ENCODE assay signal across 29 cellular contexts in genomic region chr11:21104641-21105040, GRCh38.
DNase-seq lines count a peak whose midpoint lies in the region; TF ChIP-seq lines count a peak whose summit lies in the region.
"Had no signal": no experiment of that assay in that cellular context is flagged by ENCODE, and none has a peak within 500 bp of the region (broad histone marks: within the 10 kb centered on the region; RNA-seq: fewer than 3 reads in every experiment).

No MANE protein-coding gene starts in this region.

- H2AK5ac ChIP-seq in trophoblast cell (ENCODE audit: low read length), result no peak overlapping the region

- DNase-seq in trophoblast cell, result peak; percentile 75 to 86
- DNase-seq in type B pancreatic cell (ENCODE audit: extremely low spot score, unreplicated experiment), result no peak
- no peak for DNase-seq in NCI-H510A (lab: John Stamatoyannopoulos, UW)
- no peak for DNase-seq in NCI-H2227 treated with DMSO at 0.1 percent for 48 hours (lab: John Stamatoyannopoulos, UW)
- DNase-seq: 8988T; ACHN; AML-193; BE2C; C1 segment of cervical spinal cord; Caco-2; Calu3; CD4-positive, alpha-beta memory T cell; CD4-positive, alpha-beta T cell; CD4-positive, CD25-positive, alpha-beta regulatory T cell; CD8-positive, alpha-beta memory T cell; CD8-positive, alpha-beta T cell; COR-L47; DMS 273 treated with DMSO at 0.1 percent for 48 hours; DMS79; DMS79 treated with DMSO at 0.1 percent for 48 hours; DND-41; EL had no signal

- H3K4me1 Mint-ChIP-seq in type B pancreatic cell (ENCODE audit: unreplicated experiment), result peaks cover 9% of the 10 kb centered on the region
- H3K4me1 Mint-ChIP-seq: B cell; CD14-positive monocyte; CD4-positive, alpha-beta memory T cell; CD4-positive, CD25-positive, alpha-beta regulatory T cell; CD8-positive, alpha-beta memory T cell had no signal

- H3K9me3 ChIP-seq in trophoblast cell (ENCODE audit: insufficient read depth, low read depth, low read length), result no peaks in the 10 kb centered on the region
- H3K9me3 ChIP-seq: A549, BE2C, BLaER1, Caco-2 had no signal

- no peaks in the 10 kb centered on the region for H3K9me3 Mint-ChIP-seq in type B pancreatic cell

- peaks cover 3% of the 10 kb centered on the region for H3K27me3 Mint-ChIP-seq in type B pancreatic cell
- H3K27me3 Mint-ChIP-seq: B cell; CD4-positive, alpha-beta memory T cell; CD4-positive, alpha-beta T cell; CD4-positive, CD25-positive, alpha-beta regulatory T cell; CD8-positive, alpha-beta memory T cell had no signal

- no peak overlapping the region for H3K23ac ChIP-seq in trophoblast cell (ENCODE audit: low read length)

- H3K14ac ChIP-seq in trophoblast cell (ENCODE audit: low read length), result no peak overlapping the region

- no peaks in the 10 kb centered on the region for H3K79me2 ChIP-seq in trophoblast cell (ENCODE audit: control insufficient read depth, insufficient read depth, low read length, poor library complexity)

- no CpG with 5 or more reads among the region's 2 CpGs for WGBS in trophoblast cell (ENCODE audit: extremely low coverage, insufficient coverage, insufficient read length)

- H4K91ac ChIP-seq in trophoblast cell (ENCODE audit: low read depth, low read length), result no peak overlapping the region

- no peak overlapping the region for H3K4me2 ChIP-seq in trophoblast cell (ENCODE audit: low read length)
- H3K4me2 ChIP-seq: A549; BLaER1; BLaER1 treated with 17β-estradiol and CSF1 and Interleukin-3, amounts not matched to agents 10 nM and 100 nM had no signal

- no peak overlapping the region for H2AFZ ChIP-seq in trophoblast cell (ENCODE audit: insufficient read depth, low read length, poor library complexity)

- H2BK5ac ChIP-seq in trophoblast cell (ENCODE audit: low read depth, low read length, poor library complexity), result no peak overlapping the region

- no peak overlapping the region for H3K27ac ChIP-seq in trophoblast cell (ENCODE audit: low read depth, low read length)
- H3K27ac ChIP-seq: 22Rv1; A549; BLaER1; BLaER1 treated with 17β-estradiol and CSF1 and Interleukin-3, amounts not matched to agents 10 nM and 100 nM; C4-2B had no signal

- no peak overlapping the region for H3K18ac ChIP-seq in trophoblast cell (ENCODE audit: low read length)

- H3K4me3 Mint-ChIP-seq in type B pancreatic cell, result no peak overlapping the region
- H3K4me3 Mint-ChIP-seq: B cell; CD14-positive monocyte; CD4-positive, alpha-beta memory T cell; CD4-positive, alpha-beta T cell; CD4-positive, CD25-positive, alpha-beta regulatory T cell; CD8-positive, alpha-beta memory T cell; CD8-positive, alpha-beta T cell had no signal

- no peaks in the 10 kb centered on the region for H3K36me3 ChIP-seq in trophoblast cell (ENCODE audit: control insufficient read depth in 1 of 2, insufficient read depth in 2 of 2, low read length in 2 of 2)
- H3K36me3 ChIP-seq: BE2C; BLaER1; BLaER1 treated with 17β-estradiol and CSF1 and Interleukin-3, amounts not matched to agents 10 nM and 100 nM had no signal

- no peak overlapping the region for H2BK120ac ChIP-seq in trophoblast cell (ENCODE audit: insufficient read depth, low read length, poor library complexity)

- H3K27me3 ChIP-seq in trophoblast cell (ENCODE audit: insufficient read depth, low read length), result no peaks in the 10 kb centered on the region
- H3K27me3 ChIP-seq: BE2C; BLaER1; BLaER1 treated with 17β-estradiol and CSF1 and Interleukin-3, amounts not matched to agents 10 nM and 100 nM had no signal

- no peak overlapping the region for H4K8ac ChIP-seq in trophoblast cell (ENCODE audit: low read depth, low read length)

- H3K4me1 ChIP-seq in trophoblast cell (ENCODE audit: control insufficient read depth in 1 of 2, insufficient read depth in 2 of 2, low read length in 2 of 2), result no peaks in the 10 kb centered on the region
- H3K4me1 ChIP-seq: A549; BE2C; BLaER1; BLaER1 treated with 17β-estradiol and CSF1 and Interleukin-3, amounts not matched to agents 10 nM and 100 nM had no signal

- H4K12ac ChIP-seq in trophoblast cell (ENCODE audit: low read depth, low read length), result no peak overlapping the region

- no peaks in the 10 kb centered on the region for H3K79me1 ChIP-seq in trophoblast cell (ENCODE audit: low read length)

- H3K4ac ChIP-seq in trophoblast cell (ENCODE audit: low read depth, low read length), result no peak overlapping the region

- no peak overlapping the region for H3K4me3 ChIP-seq in trophoblast cell (ENCODE audit: low read depth, low read length)
- H3K4me3 ChIP-seq: A549; BLaER1; BLaER1 treated with 17β-estradiol and CSF1 and Interleukin-3, amounts not matched to agents 10 nM and 100 nM had no signal

- peak overlapping the region; percentile 5 for H3K27ac Mint-ChIP-seq in type B pancreatic cell
- H3K27ac Mint-ChIP-seq: B cell; CD14-positive monocyte; CD4-positive, alpha-beta memory T cell; CD4-positive, alpha-beta T cell; CD4-positive, CD25-positive, alpha-beta regulatory T cell; CD8-positive, alpha-beta memory T cell; CD8-positive, alpha-beta T cell had no signal

- TF ChIP-seq CTCF in type B pancreatic cell (conservative IDR thresholded peaks at IDR 0.05), result no peak

- H3K9ac ChIP-seq in trophoblast cell (ENCODE audit: low read length), result no peak overlapping the region
- H3K9ac ChIP-seq: BLaER1; BLaER1 treated with 17β-estradiol and CSF1 and Interleukin-3, amounts not matched to agents 10 nM and 100 nM had no signal

- no peak overlapping the region for H2BK12ac ChIP-seq in trophoblast cell (ENCODE audit: low read length)

- H3K36me3 Mint-ChIP-seq in type B pancreatic cell, result no peaks in the 10 kb centered on the region
- H3K36me3 Mint-ChIP-seq: CD14-positive monocyte; CD4-positive, alpha-beta memory T cell; CD4-positive, CD25-positive, alpha-beta regulatory T cell; CD8-positive, alpha-beta memory T cell; CD8-positive, alpha-beta T cell had no signal

Comparison
In these comparisons a context has a peak if more than half of its experiments do, and no peak if none do; other contexts are left out.
1. DNase-seq: peak in trophoblast cell (2 of 2); none in type B pancreatic cell (single experiment), NCI-H510A (single experiment) and NCI-H2227 treated with DMSO at 0.1 percent for 48 hours (single experiment).